Comparison of ENCODE assay signal across 1 cellular context in genomic region chr4:144572660-144573059, GRCh38.
TF ChIP-seq lines count a peak whose summit lies in the region.

No MANE protein-coding gene starts in this region.

TF ChIP-seq in SK-N-SH, 30 proteins besides CTCF, POLR2A, EP300 and RAD21 (continued from another document):
- TF ChIP-seq MAX (IDR thresholded peaks at IDR 0.05; ENCODE audit: low read depth) = no peak
